Comparison of ENCODE assay signal across 30 cellular contexts in genomic region chr2:205477016-205477705, GRCh38.
DNase-seq lines count a peak whose midpoint lies in the region; ATAC-seq and TF ChIP-seq lines count a peak whose summit lies in the region.
"Had no signal": no experiment of that assay in that cellular context is flagged by ENCODE, and none has a peak within 500 bp of the region (broad histone marks: within the 10 kb centered on the region; RNA-seq: fewer than 3 reads in every experiment).

No MANE protein-coding gene starts in this region.

- no peak overlapping the region for H3K4me2 ChIP-seq in mammary epithelial cell (ENCODE audit: insufficient read depth, low read depth, low read length)

- H2AFZ ChIP-seq in mammary epithelial cell (ENCODE audit: low read depth, low read length), result no peak overlapping the region

- dilution Hi-C loops in mammary epithelial cell (cut with HindIII; ENCODE audit: low sequenced_read_pairs), result no loop called here

- H3K9me3 ChIP-seq in mammary epithelial cell (replicated peaks; ENCODE audit: insufficient read depth, low read length), result no peaks in the 10 kb centered on the region
- no peaks in the 10 kb centered on the region for H3K9me3 ChIP-seq in breast epithelium
- no peaks in the 10 kb centered on the region for H3K9me3 ChIP-seq in mucosa of rectum (ENCODE audit: control insufficient read depth in 2 of 2, low read length in 2 of 2)
- H3K9me3 ChIP-seq: left ventricle myocardium inferior, ovary, upper lobe of left lung had no signal

- DNase-seq in mammary epithelial cell, result peak; percentile 10
- DNase-seq in breast epithelium (ENCODE audit: low spot score in 2 of 2), result no peak
- peak; percentile 31 for DNase-seq in amniotic epithelial cell (ENCODE audit: low read depth)
- no peak for DNase-seq in DMS114 treated with DMSO at 0.1 percent for 48 hours (lab: John Stamatoyannopoulos, UW; ENCODE audit: unreplicated experiment)
- DNase-seq in NCI-H2171 (lab: John Stamatoyannopoulos, UW), result no peak
- DNase-seq: activated CD4-positive, alpha-beta memory T cell treated with anti-CD3 and anti-CD28 coated beads for 36 hours; activated CD4-positive, CD25-positive, alpha-beta regulatory T cell treated with anti-CD3 and anti-CD28 coated beads, Interleukin-2, amount 50 U/mL, for 72 hours; activated CD8-positive, alpha-beta memory T cell treated with anti-CD3 and anti-CD28 coated beads, Interleukin-2, amount 50 U/mL, for 48 hours; CD8-positive, alpha-beta memory T cell; dermis blood vessel endothelial cell; H9; KBM-7; left ventricle myocardium inferior; NCI-H1436; NCI-H2081 treated with DMSO at 0.1 percent for 48 hours; NCI-H748 treated with DMSO at 0.1 percent for 48 hours; nephron progenitor cell; ovary; stimulated activated CD4-positive, alpha-beta T cell treated with anti-CD3 and anti-CD28 coated beads, Interleukin-12 subunit alpha, Interleukin-12 subunit beta, amount 100 ng/mL, for 4 hours; stimulated activated CD4-positive, alpha-beta T cell treated with anti-CD3 and anti-CD28 coated beads, Interleukin-4, amount 100 ng/mL, for 24 hours; substantia nigra; T-helper 17 cell; upper lobe of left lung had no signal

- TF ChIP-seq POLR2A in breast epithelium (IDR thresholded peaks at IDR 0.05), result no peak

- no peaks in the 10 kb centered on the region for H3K4me1 ChIP-seq in mammary epithelial cell (ENCODE audit: insufficient read depth, low read length)
- H3K4me1 ChIP-seq in breast epithelium, result no peaks in the 10 kb centered on the region
- peaks cover 0 to 3% of the 10 kb centered on the region in 2 donors for H3K4me1 ChIP-seq in mucosa of rectum (ENCODE audit: control insufficient read depth in 2 of 2, insufficient read depth in 2 of 2, low read length in 2 of 2)
- H3K4me1 ChIP-seq: upper lobe of left lung had no signal

- intact Hi-C loops in mammary epithelial cell (cut with micrococcal nuclease), result no loop called here
- intact Hi-C loops in breast epithelium (cut with DNase I; ENCODE audit: low total_unique reads), result no loop called here

- in situ Hi-C loops in mammary epithelial cell (cut with MboI; ENCODE audit: low sequenced_read_pairs in 2 of 2), result loop anchor here in 1 of 2 donors (10.0 kb wide), 1 partner anchor 198 kb away; no protein-coding TSS in a partner anchor

- CTCF ChIA-PET in mammary epithelial cell (lab: Charles Lee; ENCODE audit: low non-redundant PET), result no interaction called here

- BruUV-seq in mammary epithelial cell (replicated peaks; lab: Mats Ljungman, UMichigan), result no TSS peak

- WGBS in mammary epithelial cell (ENCODE audit: low coverage, missing lambda C conversion rate), result 53% methylated on average over 3 of the region's 3 CpGs

- H3K4me3 ChIP-seq in mammary epithelial cell (replicated peaks in 1 of 3; ENCODE audit: insufficient read depth in 1 of 3, low read depth in 2 of 3, low read length in 3 of 3) (no peak overlapping the region), breast epithelium (no peak overlapping the region), mucosa of rectum (ENCODE audit: low read length in 2 of 2) (no peak overlapping the region)
- H3K4me3 ChIP-seq: left ventricle myocardium inferior, ovary, SK-N-MC, upper lobe of left lung had no signal

- H3K9ac ChIP-seq in mammary epithelial cell (ENCODE audit: insufficient read depth, low read length) (no peak overlapping the region), mucosa of rectum (ENCODE audit: low read depth in 1 of 2, low read length in 2 of 2) (no peak overlapping the region)

- H3K27ac ChIP-seq in mammary epithelial cell (ENCODE audit: insufficient read depth, low read depth, low read length) (no peak overlapping the region), breast epithelium (no peak overlapping the region), mucosa of rectum (ENCODE audit: low read depth in 2 of 2, low read length in 2 of 2) (peak overlapping the region; percentile 17 to 35)
- H3K27ac ChIP-seq: 22Rv1, left ventricle myocardium inferior, ovary, SK-N-MC, upper lobe of left lung had no signal

- no peak for ATAC-seq in HG03378 (IDR thresholded peaks at IDR 0.05; ENCODE audit: unreplicated experiment)
- no peak for ATAC-seq in GM21360 (IDR thresholded peaks at IDR 0.05; ENCODE audit: unreplicated experiment)
- ATAC-seq: activated naive CD4-positive, alpha-beta T cell treated with anti-CD3 and anti-CD28 coated beads, Interleukin-2, amount 50 U/mL, for 72 hours; stimulated activated effector memory CD8-positive, alpha-beta T cell treated with anti-CD3 and anti-CD28 coated beads, Interleukin-12 subunit alpha, Interleukin-12 subunit beta, amount 100 ng/mL, for 72 hours; T-helper 17 cell had no signal

- H3K27me3 ChIP-seq in mammary epithelial cell (ENCODE audit: insufficient read depth, low read length) (no peaks in the 10 kb centered on the region), breast epithelium (no peaks in the 10 kb centered on the region), mucosa of rectum (ENCODE audit: control insufficient read depth in 2 of 2, insufficient read depth in 2 of 2, low read length in 2 of 2) (no peaks in the 10 kb centered on the region)
- H3K27me3 ChIP-seq: ovary, upper lobe of left lung had no signal

- TF ChIP-seq CTCF in mammary epithelial cell (conservative IDR thresholded peaks at IDR 0.05 in 1 of 2, IDR thresholded peaks at IDR 0.05 in 1 of 2; ENCODE audit: extremely low read depth in 1 of 2, insufficient read depth in 1 of 2, low read depth in 1 of 2, low read length in 2 of 2) (no peak), breast epithelium (IDR thresholded peaks at IDR 0.05) (no peak)

- no peaks in the 10 kb centered on the region for H3K79me2 ChIP-seq in mammary epithelial cell (ENCODE audit: insufficient read depth, low read length)

- H4K20me1 ChIP-seq in mammary epithelial cell (ENCODE audit: insufficient read depth, low read length), result peaks cover 2% of the 10 kb centered on the region

- H3K36me3 ChIP-seq in mammary epithelial cell (ENCODE audit: insufficient read depth, low read length) (no peaks in the 10 kb centered on the region), breast epithelium (no peaks in the 10 kb centered on the region), mucosa of rectum (ENCODE audit: control insufficient read depth in 2 of 2, insufficient read depth in 2 of 2, low read length in 2 of 2) (no peaks in the 10 kb centered on the region)
- H3K36me3 ChIP-seq: left ventricle myocardium inferior, ovary, upper lobe of left lung had no signal

Comparison
In these comparisons a context has a peak if more than half of its experiments do, and no peak if none do; other contexts are left out.
1. DNase-seq: peak in mammary epithelial cell (single experiment) and amniotic epithelial cell (single experiment); none in breast epithelium (0 of 2), DMS114 treated with DMSO at 0.1 percent for 48 hours (single experiment) and NCI-H2171 (single experiment).
2. H3K27ac ChIP-seq: peak in mucosa of rectum (2 of 2); none in mammary epithelial cell (single experiment) and breast epithelium (0 of 2).